In the genomic region with DNA sequence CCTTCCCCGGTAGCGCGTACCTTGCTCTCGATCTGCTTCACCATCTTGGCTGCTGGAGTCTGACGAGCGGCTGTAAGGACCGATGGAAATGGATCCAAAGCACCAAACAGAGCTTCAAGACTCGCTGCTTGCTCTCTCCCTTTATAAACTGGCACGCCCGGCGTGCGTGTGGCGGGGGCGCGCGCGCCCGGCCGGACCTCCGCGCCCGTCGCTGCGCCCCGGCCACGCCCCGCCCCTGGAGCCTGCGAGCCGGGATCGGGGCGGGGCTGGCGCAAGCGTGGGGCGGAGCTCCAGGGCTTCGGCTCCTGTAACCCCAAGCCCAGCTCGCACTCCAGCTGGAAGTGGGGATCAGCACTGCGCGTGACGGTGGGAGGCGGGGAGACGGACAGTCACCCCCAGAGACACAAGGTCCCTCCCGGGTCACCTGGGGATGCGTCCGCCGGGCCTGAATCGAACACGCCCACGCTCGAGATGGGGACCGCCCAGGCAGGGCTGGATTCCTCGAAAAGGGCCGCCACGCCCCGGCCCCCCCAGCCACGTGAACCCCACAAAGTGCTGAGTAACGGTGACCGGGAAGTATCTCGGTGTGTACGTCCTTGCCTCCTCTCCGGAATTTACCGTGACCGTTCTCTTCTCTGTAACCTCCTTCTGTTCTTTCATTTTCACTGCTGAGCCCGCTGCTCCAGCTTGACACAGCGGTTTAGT, we compare ENCODE assay signal across 8 cellular contexts. TPM values are rescaled to one million over a fixed set of nuclear protein-coding genes. Genes with fewer than 3 reads are reported as not detected.
A peak's percentile ranks its signal among the peaks of the same experiment; 100 is the strongest.
DNase-seq lines count a peak whose midpoint lies in the region; FAIRE-seq and TF ChIP-seq lines count a peak whose summit lies in the region.

A gene (minus strand): TSS at position 116 of the 705 bp plus-strand sequence. CDS start 72 bp downstream, at position 44.

- TF ChIP-seq POLR2A in H54 (IDR thresholded peaks at IDR 0.05; ENCODE audit: low read depth, low read length), result peak; percentile 91

- peaks cover 49% of the 10 kb centered on the region for H3K4me1 Mint-ChIP-seq in neural crest cell

- H3K36me3 Mint-ChIP-seq in neural crest cell (ENCODE audit: low read depth), result no peaks in the 10 kb centered on the region

- peak; percentile 80 for FAIRE-seq in H54 (lab: Jason Lieb, UNC)

- no peaks in the 10 kb centered on the region for H3K36me3 ChIP-seq in stomach smooth muscle (ENCODE audit: control insufficient read depth in 2 of 2, insufficient read depth in 2 of 2, low read length in 2 of 2)

- peak within 1 kb of the TSS; percentile 85 to 91 for H3K4me3 ChIP-seq in stomach smooth muscle (ENCODE audit: low read length in 2 of 2)

- no peaks in the 10 kb centered on the region for H3K27me3 Mint-ChIP-seq in neural crest cell (ENCODE audit: low read depth)

- peak within 1 kb of the TSS; percentile 96 for H3K4me3 Mint-ChIP-seq in neural crest cell

- H3K4me1 ChIP-seq in stomach smooth muscle (ENCODE audit: control insufficient read depth, insufficient read depth, low read length), result peaks cover 12% of the 10 kb centered on the region

- TF ChIP-seq CTCF in neural crest cell (conservative IDR thresholded peaks at IDR 0.05), result no peak

- peak within 1 kb of the TSS; percentile 74 for H3K27ac ChIP-seq in stomach smooth muscle (ENCODE audit: low read length)

- peak within 1 kb of the TSS; percentile 82 to 83 for H3K9ac ChIP-seq in stomach smooth muscle (ENCODE audit: low read length in 2 of 2)

- peak within 1 kb of the TSS; percentile 98 for H3K27ac Mint-ChIP-seq in neural crest cell (ENCODE audit: unreplicated experiment)

- peak; percentile 92 for DNase-seq in ELR (ENCODE audit: low read depth)
- peak; percentile 93 for DNase-seq in H54 (ENCODE audit: insufficient read length, low spot score)
- peak; percentile 89 for DNase-seq in LoVo (ENCODE audit: low spot score)
- peak; percentile 57 for DNase-seq in SHP77 treated with DMSO at 0.1 percent for 48 hours (lab: John Stamatoyannopoulos, UW)
- peak; percentile 95 for DNase-seq in activated effector memory CD4-positive, alpha-beta T cell treated with anti-CD3 and anti-CD28 coated beads, Interleukin-2, amount 50 U/mL, for 16 hours
- peak; percentile 82 for DNase-seq in fibroblast of the conjunctiva (ENCODE audit: low read depth)
- DNase-seq in neural crest cell (ENCODE audit: low read depth, low spot score), result peak; percentile 75

- no peaks in the 10 kb centered on the region for H3K9me3 Mint-ChIP-seq in neural crest cell

- H3K27me3 ChIP-seq in stomach smooth muscle (ENCODE audit: control insufficient read depth in 1 of 2, insufficient read depth in 2 of 2, low read length in 2 of 2), result no peaks in the 10 kb centered on the region

- H3K9me3 ChIP-seq in stomach smooth muscle (ENCODE audit: control insufficient read depth in 2 of 2, low read length in 2 of 2), result no peaks in the 10 kb centered on the region

RNA-seq across cellular contexts. Expression of the gene that starts here (rescaled TPM):
- 181 and 188 TPM in 2 replicates for total RNA-seq in neural crest cell

Comparison
In these comparisons a context has a peak if more than half of its experiments do, and no peak if none do; other contexts are left out.
1. Peak in every context shown above with its lines: DNase-seq, H3K4me3 ChIP-seq and H3K27ac ChIP-seq.